17 cellular contexts compared by ENCODE assay signal in genomic region chr3:117193390-117193789, GRCh38.
DNase-seq lines count a peak whose midpoint lies in the region; ATAC-seq, FAIRE-seq and TF ChIP-seq lines count a peak whose summit lies in the region.
"Had no signal": no experiment of that assay in that cellular context is flagged by ENCODE, and none has a peak within 500 bp of the region (broad histone marks: within the 10 kb centered on the region; RNA-seq: fewer than 3 reads in every experiment).

No MANE protein-coding gene starts in this region.

- CTCF ChIA-PET in BJ (lab: Yijun Ruan, JAX): interaction anchor here (0.6 to 3.7 kb wide), 9 partner anchors 20 to 249 kb away, joined by 3 to 13 read pairs (median 3); no protein-coding TSS in a partner anchor

- H3K4me3 ChIP-seq in BJ (ENCODE audit: low read depth, low read length): no peak overlapping the region
- H3K4me3 ChIP-seq: SJSA1 had no signal

- ATAC-seq in SK-N-SH treated with all-trans-retinoic acid at 6 μM for 48 hours: peak; percentile 68; the same call in 2 of the 3 replicates

- POLR2A ChIA-PET in BJ (lab: Charles Lee): no interaction called here

- H3K27me3 ChIP-seq in BJ (ENCODE audit: control insufficient read depth, insufficient read depth, low read length): no peaks in the 10 kb centered on the region
- H3K27me3 ChIP-seq: SJSA1 had no signal

- DNase-seq in BJ (ENCODE audit: low read depth) (no peak), kidney glomerular epithelial cell (lab: John Stamatoyannopoulos, UW) (peak; percentile 6), GM19239 (ENCODE audit: insufficient read length, low spot score) (no peak), GOT3 (lab: John Stamatoyannopoulos, UW) (no peak), NCI-H1436 (lab: John Stamatoyannopoulos, UW) (no peak)
- DNase-seq in activated CD8-positive, alpha-beta memory T cell treated with anti-CD3 and anti-CD28 coated beads for 24 hours: no peak
- DNase-seq: activated T-cell treated with anti-CD3 and anti-CD28 coated beads, Interleukin-2, amount 50 U/mL, for 24 hours; mesenchymal stem cell; NCI-H526 treated with DMSO at 0.1 percent for 48 hours; posterior cingulate gyrus; stimulated activated CD4-positive, alpha-beta T cell treated with anti-CD3 and anti-CD28 coated beads, Interleukin-4, amount 100 ng/mL, for 1 hour; stimulated activated naive CD4-positive, alpha-beta T cell treated with Interleukin-2 at 50 U/mL for 16 hours had no signal

- TF ChIP-seq CTCF in BJ (IDR thresholded peaks at IDR 0.05; ENCODE audit: insufficient read depth, low read depth, low read length): peak; percentile 54
- TF ChIP-seq CTCF in GM12874 (IDR thresholded peaks at IDR 0.05; ENCODE audit: insufficient read depth, low read depth, low read length): peak; percentile 8; the same call in 1 of the 2 replicates

- FAIRE-seq in GM19239 (lab: Jason Lieb, UNC): no peak
- FAIRE-seq: D721Med, endometrium had no signal

- no peaks in the 10 kb centered on the region for H3K36me3 ChIP-seq in BJ (ENCODE audit: control insufficient read depth, insufficient read depth, low read length)
- H3K36me3 ChIP-seq: SJSA1 had no signal

TF ChIP-seq in SK-N-SH treated with all-trans-retinoic acid at 6 μM for 48 hours, 23 proteins besides CTCF, POLR2A, EP300 and RAD21:
- TF ChIP-seq TOX (CRISPR knock-in tag; IDR thresholded peaks at IDR 0.05; ENCODE audit: borderline replicate concordance) (no peak), CSDC2 (CRISPR knock-in tag; IDR thresholded peaks at IDR 0.05) (no peak), ZC3H10 (CRISPR knock-in tag; IDR thresholded peaks at IDR 0.05) (no peak), OSR1 (CRISPR knock-in tag; IDR thresholded peaks at IDR 0.05) (no peak), ARNTL (CRISPR knock-in tag; IDR thresholded peaks at IDR 0.05; ENCODE audit: borderline replicate concordance, low read depth) (no peak), ESRRG (CRISPR knock-in tag; IDR thresholded peaks at IDR 0.05) (no peak)
- TF ChIP-seq, protein P1, sequence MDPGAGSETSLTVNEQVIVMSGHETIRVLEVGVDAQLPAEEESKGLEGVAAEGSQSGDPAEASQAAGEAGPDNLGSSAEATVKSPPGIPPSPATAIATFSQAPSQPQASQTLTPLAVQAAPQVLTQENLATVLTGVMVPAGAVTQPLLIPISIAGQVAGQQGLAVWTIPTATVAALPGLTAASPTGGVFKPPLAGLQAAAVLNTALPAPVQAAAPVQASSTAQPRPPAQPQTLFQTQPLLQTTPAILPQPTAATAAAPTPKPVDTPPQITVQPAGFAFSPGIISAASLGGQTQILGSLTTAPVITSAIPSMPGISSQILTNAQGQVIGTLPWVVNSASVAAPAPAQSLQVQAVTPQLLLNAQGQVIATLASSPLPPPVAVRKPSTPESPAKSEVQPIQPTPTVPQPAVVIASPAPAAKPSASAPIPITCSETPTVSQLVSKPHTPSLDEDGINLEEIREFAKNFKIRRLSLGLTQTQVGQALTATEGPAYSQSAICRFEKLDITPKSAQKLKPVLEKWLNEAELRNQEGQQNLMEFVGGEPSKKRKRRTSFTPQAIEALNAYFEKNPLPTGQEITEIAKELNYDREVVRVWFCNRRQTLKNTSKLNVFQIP (CRISPR knock-in tag; IDR thresholded peaks at IDR 0.05; ENCODE audit: borderline replicate concordance, low read depth): no peak
